Comparison of ENCODE assay signal across 8 cellular contexts in the genomic region with DNA sequence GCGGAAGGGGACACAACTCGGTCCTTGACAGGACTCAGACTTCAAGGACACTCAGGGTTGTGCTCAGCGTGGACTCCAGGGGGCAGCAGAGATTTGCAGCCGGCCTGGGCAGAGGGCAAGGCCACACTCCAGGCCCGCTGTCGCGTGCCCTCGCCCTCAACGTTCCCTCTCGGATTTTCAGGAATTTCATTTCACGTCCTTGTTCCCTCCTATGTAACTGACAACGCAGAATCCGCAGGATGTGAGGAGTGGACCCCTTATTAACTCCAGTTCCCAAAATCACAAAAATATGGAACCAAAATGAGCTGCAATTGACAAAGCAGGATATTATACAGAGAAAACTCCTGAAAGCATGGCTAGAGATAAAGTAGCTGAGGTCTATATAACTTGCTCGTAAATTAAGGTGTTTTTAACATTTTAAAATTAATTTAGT. TPM values are rescaled to one million over a fixed set of nuclear protein-coding genes. Genes with fewer than 3 reads are reported as not detected.
DNase-seq lines count a peak whose midpoint lies in the region; ATAC-seq and TF ChIP-seq lines count a peak whose summit lies in the region.

No MANE protein-coding gene starts in this region.

- no peak for TF ChIP-seq POLR2A in body of pancreas (IDR thresholded peaks at IDR 0.05)

- WGBS in body of pancreas, 2 donors = 5 to 12% methylated on average over 14 of the region's 14 CpGs

- TF ChIP-seq CTCF in body of pancreas (IDR thresholded peaks at IDR 0.05) = peak; percentile 70 to 88 (median 86)

- no peak overlapping the region for H3K4me3 ChIP-seq in body of pancreas

- ATAC-seq in HG02610 (IDR thresholded peaks at IDR 0.05; ENCODE audit: unreplicated experiment) = peak; percentile 98
- peak; percentile 98 for ATAC-seq in body of pancreas

- no peaks in the 10 kb centered on the region for H3K27me3 ChIP-seq in body of pancreas

- peaks cover 6% of the 10 kb centered on the region for H3K4me1 ChIP-seq in body of pancreas

- DNase-seq in NCI-H2227 (lab: John Stamatoyannopoulos, UW; ENCODE audit: unreplicated experiment) (peak; percentile 4), NCI-H2227 treated with DMSO at 0.1 percent for 48 hours (lab: John Stamatoyannopoulos, UW) (no peak), NCI-H1048 (lab: John Stamatoyannopoulos, UW) (peak; percentile 22), UCSD-AML1 (lab: John Stamatoyannopoulos, UW; ENCODE audit: unreplicated experiment) (peak; percentile 83), body of pancreas (peak; percentile 71 to 77 (median 75)), islet precursor cell (peak; percentile 90)
- DNase-seq in stimulated activated CD4-positive, alpha-beta T cell treated with anti-CD3 and anti-CD28 coated beads, Interleukin-1b, Interleukin-23, amount 100 ng/mL, for 4 hours (ENCODE audit: low read depth in 2 of 2) = peak; percentile 50 to 58

- no peaks in the 10 kb centered on the region for H3K9me3 ChIP-seq in body of pancreas

- no peak overlapping the region for H3K27ac ChIP-seq in body of pancreas

- intact Hi-C loops in body of pancreas (cut with DNase I) = loop anchor here (5.0 kb wide), 1 partner anchor 324 kb away; no protein-coding TSS in a partner anchor

- H3K36me3 ChIP-seq in body of pancreas (replicated peaks in 1 of 2; ENCODE audit: insufficient read depth in 1 of 2, low read depth in 2 of 2) = no peaks in the 10 kb centered on the region

RNA-seq across cellular contexts. Expression of a gene that starts 21.0 kb away (rescaled TPM):
- 10 to 100 TPM; 27.0 to 39.7 TPM for total RNA-seq in body of pancreas
